ENCODE assay signal across 1 cellular context in the genomic region with DNA sequence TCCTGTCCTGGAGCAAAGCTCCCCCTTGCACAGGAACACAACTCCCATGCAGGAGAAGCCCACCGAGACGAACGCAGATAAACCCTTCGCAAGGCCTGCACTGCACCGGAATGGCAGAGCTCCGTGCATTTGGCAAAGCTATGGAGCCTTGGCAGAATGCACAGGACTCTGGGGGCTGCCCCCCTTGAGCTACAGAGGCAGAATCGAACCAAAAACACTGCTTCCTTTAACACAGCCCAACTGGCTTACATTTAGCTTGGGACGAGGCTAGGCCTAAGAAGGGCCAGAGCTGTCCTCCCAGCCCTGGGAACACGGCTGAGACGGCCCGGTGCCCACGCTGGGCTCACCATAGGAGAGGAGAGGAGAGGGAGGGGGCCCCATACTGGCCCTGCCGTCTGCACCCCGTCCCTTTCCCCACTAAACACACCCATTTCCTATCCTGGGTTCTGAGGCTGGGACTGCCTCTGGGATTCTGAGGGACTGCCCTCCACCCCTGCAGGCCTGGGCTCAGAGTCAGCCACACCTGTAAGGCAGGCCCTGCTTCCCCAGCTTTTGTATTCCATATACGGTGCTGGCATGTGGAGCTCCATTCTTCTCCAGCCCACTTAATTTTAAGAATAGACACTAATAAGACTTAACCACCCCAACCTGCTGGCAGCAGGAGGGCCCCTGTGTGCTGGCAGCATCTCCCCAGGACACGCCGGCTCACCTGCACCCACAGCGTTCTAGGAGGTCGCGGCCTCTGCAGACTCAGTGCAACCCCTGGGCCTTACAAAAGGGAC.
TF ChIP-seq lines count a peak whose summit lies in the region.

No MANE protein-coding gene starts in this region.

TF ChIP-seq in K562, 482 proteins besides CTCF, POLR2A, EP300 and RAD21 (continues in another document):
- TF ChIP-seq, protein P1, sequence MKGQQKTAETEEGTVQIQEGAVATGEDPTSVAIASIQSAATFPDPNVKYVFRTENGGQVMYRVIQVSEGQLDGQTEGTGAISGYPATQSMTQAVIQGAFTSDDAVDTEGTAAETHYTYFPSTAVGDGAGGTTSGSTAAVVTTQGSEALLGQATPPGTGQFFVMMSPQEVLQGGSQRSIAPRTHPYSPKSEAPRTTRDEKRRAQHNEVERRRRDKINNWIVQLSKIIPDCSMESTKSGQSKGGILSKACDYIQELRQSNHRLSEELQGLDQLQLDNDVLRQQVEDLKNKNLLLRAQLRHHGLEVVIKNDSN (CRISPR knock-in tag; IDR thresholded peaks at IDR 0.05), result peak; percentile 13; the same call in 1 of the 2 replicates
- TF ChIP-seq HNRNPK (IDR thresholded peaks at IDR 0.05; ENCODE audit: low read depth, low read length, poor library complexity, severe bottlenecking) (no peak), ZNF583 (CRISPR knock-in tag; IDR thresholded peaks at IDR 0.05) (0 out of 2 replicates have a peak, but pooled peaks have one; percentile 5), SPI1 (IDR thresholded peaks at IDR 0.05; ENCODE audit: borderline replicate concordance, low read depth, low read length) (0 out of 2 replicates have a peak, but pooled peaks have one; percentile 7), MTA2 (IDR thresholded peaks at IDR 0.05; ENCODE audit: low read depth) (no peak), POLR2B (IDR thresholded peaks at IDR 0.05; ENCODE audit: low read depth, partially characterized antibody) (peak; percentile 50), EHMT2 (IDR thresholded peaks at IDR 0.05) (no peak), TAF15 (IDR thresholded peaks at IDR 0.05; ENCODE audit: low read depth, low read length) (peak; percentile 83; the same call in 1 of the 2 replicates), RBM39 (optimal IDR thresholded peaks at IDR 0.05; ENCODE audit: low read depth, low read length) (peak; percentile 86), SRF (CRISPR knock-in tag; IDR thresholded peaks at IDR 0.05) (peak in 1 of 2 experiments; percentile 8; a peak in 1 of 4 replicates), TOE1 (IDR thresholded peaks at IDR 0.05; ENCODE audit: borderline replicate concordance) (no peak), TOE1 (CRISPR knock-in tag; IDR thresholded peaks at IDR 0.05; ENCODE audit: borderline replicate concordance, low read depth) (0 out of 2 replicates have a peak, but pooled peaks have one; percentile 74), SIX5 (IDR thresholded peaks at IDR 0.05; ENCODE audit: borderline replicate concordance in 1 of 2, insufficient read depth in 1 of 2, low read depth in 1 of 2, low read length in 2 of 2) (0 out of 4 replicates have a peak, but pooled peaks of 1 of the 2 experiments have one; percentile 2), ZNF551 (CRISPR knock-in tag; IDR thresholded peaks at IDR 0.05) (no peak), PRMT5 (CRISPR knock-in tag; IDR thresholded peaks at IDR 0.05) (peak; percentile 33; the same call in 1 of the 2 replicates), ZNF133 (CRISPR knock-in tag; IDR thresholded peaks at IDR 0.05) (0 out of 2 replicates have a peak, but pooled peaks have one; percentile 30), CHCHD3 (CRISPR knock-in tag; IDR thresholded peaks at IDR 0.05) (peak; percentile 70; the same call in 1 of the 2 replicates), HNRNPUL1 (IDR thresholded peaks at IDR 0.05; ENCODE audit: low read length) (no peak), RBM22 (IDR thresholded peaks at IDR 0.05; ENCODE audit: low read depth, low read length, poor library complexity, severe bottlenecking) (no peak), ZFX (CRISPR knock-in tag; IDR thresholded peaks at IDR 0.05) (0 out of 2 replicates have a peak, but pooled peaks have one; percentile 29), RBFOX2 (IDR thresholded peaks at IDR 0.05; ENCODE audit: low read depth, low read length) (peak; percentile 40), POLR2G (IDR thresholded peaks at IDR 0.05; ENCODE audit: low read depth, low read length) (peak; percentile 57), TCF3 (CRISPR knock-in tag; IDR thresholded peaks at IDR 0.05) (no peak), CAMTA2 (CRISPR knock-in tag; conservative IDR thresholded peaks at IDR 0.05) (no peak)
- TF ChIP-seq, protein P2, sequence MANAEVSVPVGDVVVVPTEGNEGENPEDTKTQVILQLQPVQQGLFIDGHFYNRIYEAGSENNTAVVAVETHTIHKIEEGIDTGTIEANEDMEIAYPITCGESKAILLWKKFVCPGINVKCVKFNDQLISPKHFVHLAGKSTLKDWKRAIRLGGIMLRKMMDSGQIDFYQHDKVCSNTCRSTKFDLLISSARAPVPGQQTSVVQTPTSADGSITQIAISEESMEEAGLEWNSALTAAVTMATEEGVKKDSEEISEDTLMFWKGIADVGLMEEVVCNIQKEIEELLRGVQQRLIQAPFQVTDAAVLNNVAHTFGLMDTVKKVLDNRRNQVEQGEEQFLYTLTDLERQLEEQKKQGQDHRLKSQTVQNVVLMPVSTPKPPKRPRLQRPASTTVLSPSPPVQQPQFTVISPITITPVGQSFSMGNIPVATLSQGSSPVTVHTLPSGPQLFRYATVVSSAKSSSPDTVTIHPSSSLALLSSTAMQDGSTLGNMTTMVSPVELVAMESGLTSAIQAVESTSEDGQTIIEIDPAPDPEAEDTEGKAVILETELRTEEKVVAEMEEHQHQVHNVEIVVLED (CRISPR knock-in tag; IDR thresholded peaks at IDR 0.05), result no peak
- TF ChIP-seq, protein P3, sequence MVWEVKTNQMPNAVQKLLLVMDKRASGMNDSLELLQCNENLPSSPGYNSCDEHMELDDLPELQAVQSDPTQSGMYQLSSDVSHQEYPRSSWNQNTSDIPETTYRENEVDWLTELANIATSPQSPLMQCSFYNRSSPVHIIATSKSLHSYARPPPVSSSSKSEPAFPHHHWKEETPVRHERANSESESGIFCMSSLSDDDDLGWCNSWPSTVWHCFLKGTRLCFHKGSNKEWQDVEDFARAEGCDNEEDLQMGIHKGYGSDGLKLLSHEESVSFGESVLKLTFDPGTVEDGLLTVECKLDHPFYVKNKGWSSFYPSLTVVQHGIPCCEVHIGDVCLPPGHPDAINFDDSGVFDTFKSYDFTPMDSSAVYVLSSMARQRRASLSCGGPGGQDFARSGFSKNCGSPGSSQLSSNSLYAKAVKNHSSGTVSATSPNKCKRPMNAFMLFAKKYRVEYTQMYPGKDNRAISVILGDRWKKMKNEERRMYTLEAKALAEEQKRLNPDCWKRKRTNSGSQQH (CRISPR knock-in tag; IDR thresholded peaks at IDR 0.05), result no peak
- TF ChIP-seq, protein P4, sequence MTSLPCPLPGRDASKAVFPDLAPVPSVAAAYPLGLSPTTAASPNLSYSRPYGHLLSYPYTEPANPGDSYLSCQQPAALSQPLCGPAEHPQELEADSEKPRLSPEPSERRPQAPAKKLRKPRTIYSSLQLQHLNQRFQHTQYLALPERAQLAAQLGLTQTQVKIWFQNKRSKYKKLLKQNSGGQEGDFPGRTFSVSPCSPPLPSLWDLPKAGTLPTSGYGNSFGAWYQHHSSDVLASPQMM (CRISPR knock-in tag; IDR thresholded peaks at IDR 0.05), result 0 out of 2 replicates have a peak, but pooled peaks have one; percentile 25
- TF ChIP-seq, protein P5, sequence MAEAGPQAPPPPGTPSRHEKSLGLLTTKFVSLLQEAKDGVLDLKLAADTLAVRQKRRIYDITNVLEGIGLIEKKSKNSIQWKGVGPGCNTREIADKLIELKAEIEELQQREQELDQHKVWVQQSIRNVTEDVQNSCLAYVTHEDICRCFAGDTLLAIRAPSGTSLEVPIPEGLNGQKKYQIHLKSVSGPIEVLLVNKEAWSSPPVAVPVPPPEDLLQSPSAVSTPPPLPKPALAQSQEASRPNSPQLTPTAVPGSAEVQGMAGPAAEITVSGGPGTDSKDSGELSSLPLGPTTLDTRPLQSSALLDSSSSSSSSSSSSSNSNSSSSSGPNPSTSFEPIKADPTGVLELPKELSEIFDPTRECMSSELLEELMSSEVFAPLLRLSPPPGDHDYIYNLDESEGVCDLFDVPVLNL (CRISPR knock-in tag; IDR thresholded peaks at IDR 0.05; ENCODE audit: low read depth), result peak; percentile 51; the same call in 1 of the 2 replicates
- TF ChIP-seq, protein P6, sequence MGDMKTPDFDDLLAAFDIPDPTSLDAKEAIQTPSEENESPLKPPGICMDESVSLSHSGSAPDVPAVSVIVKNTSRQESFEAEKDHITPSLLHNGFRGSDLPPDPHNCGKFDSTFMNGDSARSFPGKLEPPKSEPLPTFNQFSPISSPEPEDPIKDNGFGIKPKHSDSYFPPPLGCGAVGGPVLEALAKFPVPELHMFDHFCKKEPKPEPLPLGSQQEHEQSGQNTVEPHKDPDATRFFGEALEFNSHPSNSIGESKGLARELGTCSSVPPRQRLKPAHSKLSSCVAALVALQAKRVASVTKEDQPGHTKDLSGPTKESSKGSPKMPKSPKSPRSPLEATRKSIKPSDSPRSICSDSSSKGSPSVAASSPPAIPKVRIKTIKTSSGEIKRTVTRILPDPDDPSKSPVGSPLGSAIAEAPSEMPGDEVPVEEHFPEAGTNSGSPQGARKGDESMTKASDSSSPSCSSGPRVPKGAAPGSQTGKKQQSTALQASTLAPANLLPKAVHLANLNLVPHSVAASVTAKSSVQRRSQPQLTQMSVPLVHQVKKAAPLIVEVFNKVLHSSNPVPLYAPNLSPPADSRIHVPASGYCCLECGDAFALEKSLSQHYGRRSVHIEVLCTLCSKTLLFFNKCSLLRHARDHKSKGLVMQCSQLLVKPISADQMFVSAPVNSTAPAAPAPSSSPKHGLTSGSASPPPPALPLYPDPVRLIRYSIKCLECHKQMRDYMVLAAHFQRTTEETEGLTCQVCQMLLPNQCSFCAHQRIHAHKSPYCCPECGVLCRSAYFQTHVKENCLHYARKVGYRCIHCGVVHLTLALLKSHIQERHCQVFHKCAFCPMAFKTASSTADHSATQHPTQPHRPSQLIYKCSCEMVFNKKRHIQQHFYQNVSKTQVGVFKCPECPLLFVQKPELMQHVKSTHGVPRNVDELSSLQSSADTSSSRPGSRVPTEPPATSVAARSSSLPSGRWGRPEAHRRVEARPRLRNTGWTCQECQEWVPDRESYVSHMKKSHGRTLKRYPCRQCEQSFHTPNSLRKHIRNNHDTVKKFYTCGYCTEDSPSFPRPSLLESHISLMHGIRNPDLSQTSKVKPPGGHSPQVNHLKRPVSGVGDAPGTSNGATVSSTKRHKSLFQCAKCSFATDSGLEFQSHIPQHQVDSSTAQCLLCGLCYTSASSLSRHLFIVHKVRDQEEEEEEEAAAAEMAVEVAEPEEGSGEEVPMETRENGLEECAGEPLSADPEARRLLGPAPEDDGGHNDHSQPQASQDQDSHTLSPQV (IDR thresholded peaks at IDR 0.05), result no peak
- TF ChIP-seq, protein P7, sequence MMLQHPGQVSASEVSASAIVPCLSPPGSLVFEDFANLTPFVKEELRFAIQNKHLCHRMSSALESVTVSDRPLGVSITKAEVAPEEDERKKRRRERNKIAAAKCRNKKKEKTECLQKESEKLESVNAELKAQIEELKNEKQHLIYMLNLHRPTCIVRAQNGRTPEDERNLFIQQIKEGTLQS (IDR thresholded peaks at IDR 0.05), result no peak
- TF ChIP-seq, protein P7 (CRISPR knock-in tag; conservative IDR thresholded peaks at IDR 0.05), result no peak
- TF ChIP-seq, protein P8, sequence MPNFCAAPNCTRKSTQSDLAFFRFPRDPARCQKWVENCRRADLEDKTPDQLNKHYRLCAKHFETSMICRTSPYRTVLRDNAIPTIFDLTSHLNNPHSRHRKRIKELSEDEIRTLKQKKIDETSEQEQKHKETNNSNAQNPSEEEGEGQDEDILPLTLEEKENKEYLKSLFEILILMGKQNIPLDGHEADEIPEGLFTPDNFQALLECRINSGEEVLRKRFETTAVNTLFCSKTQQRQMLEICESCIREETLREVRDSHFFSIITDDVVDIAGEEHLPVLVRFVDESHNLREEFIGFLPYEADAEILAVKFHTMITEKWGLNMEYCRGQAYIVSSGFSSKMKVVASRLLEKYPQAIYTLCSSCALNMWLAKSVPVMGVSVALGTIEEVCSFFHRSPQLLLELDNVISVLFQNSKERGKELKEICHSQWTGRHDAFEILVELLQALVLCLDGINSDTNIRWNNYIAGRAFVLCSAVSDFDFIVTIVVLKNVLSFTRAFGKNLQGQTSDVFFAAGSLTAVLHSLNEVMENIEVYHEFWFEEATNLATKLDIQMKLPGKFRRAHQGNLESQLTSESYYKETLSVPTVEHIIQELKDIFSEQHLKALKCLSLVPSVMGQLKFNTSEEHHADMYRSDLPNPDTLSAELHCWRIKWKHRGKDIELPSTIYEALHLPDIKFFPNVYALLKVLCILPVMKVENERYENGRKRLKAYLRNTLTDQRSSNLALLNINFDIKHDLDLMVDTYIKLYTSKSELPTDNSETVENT (CRISPR knock-in tag; IDR thresholded peaks at IDR 0.05), result peak; percentile 48; the same call in 1 of the 2 replicates
- TF ChIP-seq, protein P9, sequence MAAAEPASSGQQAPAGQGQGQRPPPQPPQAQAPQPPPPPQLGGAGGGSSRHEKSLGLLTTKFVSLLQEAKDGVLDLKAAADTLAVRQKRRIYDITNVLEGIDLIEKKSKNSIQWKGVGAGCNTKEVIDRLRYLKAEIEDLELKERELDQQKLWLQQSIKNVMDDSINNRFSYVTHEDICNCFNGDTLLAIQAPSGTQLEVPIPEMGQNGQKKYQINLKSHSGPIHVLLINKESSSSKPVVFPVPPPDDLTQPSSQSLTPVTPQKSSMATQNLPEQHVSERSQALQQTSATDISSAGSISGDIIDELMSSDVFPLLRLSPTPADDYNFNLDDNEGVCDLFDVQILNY (CRISPR knock-in tag; IDR thresholded peaks at IDR 0.05), result 0 out of 2 replicates have a peak, but pooled peaks have one; percentile 36
- TF ChIP-seq, protein P10, sequence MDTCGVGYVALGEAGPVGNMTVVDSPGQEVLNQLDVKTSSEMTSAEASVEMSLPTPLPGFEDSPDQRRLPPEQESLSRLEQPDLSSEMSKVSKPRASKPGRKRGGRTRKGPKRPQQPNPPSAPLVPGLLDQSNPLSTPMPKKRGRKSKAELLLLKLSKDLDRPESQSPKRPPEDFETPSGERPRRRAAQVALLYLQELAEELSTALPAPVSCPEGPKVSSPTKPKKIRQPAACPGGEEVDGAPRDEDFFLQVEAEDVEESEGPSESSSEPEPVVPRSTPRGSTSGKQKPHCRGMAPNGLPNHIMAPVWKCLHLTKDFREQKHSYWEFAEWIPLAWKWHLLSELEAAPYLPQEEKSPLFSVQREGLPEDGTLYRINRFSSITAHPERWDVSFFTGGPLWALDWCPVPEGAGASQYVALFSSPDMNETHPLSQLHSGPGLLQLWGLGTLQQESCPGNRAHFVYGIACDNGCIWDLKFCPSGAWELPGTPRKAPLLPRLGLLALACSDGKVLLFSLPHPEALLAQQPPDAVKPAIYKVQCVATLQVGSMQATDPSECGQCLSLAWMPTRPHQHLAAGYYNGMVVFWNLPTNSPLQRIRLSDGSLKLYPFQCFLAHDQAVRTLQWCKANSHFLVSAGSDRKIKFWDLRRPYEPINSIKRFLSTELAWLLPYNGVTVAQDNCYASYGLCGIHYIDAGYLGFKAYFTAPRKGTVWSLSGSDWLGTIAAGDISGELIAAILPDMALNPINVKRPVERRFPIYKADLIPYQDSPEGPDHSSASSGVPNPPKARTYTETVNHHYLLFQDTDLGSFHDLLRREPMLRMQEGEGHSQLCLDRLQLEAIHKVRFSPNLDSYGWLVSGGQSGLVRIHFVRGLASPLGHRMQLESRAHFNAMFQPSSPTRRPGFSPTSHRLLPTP (IDR thresholded peaks at IDR 0.05; ENCODE audit: borderline replicate concordance, extremely low read depth, insufficient read length), result no peak
- TF ChIP-seq, protein P11, sequence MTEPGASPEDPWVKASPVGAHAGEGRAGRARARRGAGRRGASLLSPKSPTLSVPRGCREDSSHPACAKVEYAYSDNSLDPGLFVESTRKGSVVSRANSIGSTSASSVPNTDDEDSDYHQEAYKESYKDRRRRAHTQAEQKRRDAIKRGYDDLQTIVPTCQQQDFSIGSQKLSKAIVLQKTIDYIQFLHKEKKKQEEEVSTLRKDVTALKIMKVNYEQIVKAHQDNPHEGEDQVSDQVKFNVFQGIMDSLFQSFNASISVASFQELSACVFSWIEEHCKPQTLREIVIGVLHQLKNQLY (CRISPR knock-in tag; conservative IDR thresholded peaks at IDR 0.05), result peak in 1 of 2 experiments; percentile 79; a peak in 1 of 4 replicates
